1 cellular context compared by ENCODE assay signal in genomic region chr4:83440899-83441298, GRCh38.
TF ChIP-seq lines count a peak whose summit lies in the region.

No MANE protein-coding gene starts in this region.

TF ChIP-seq in HepG2, 621 proteins besides CTCF, POLR2A, EP300 and RAD21:
- peak; percentile 76 for TF ChIP-seq ATF7 (IDR thresholded peaks at IDR 0.05)
- TF ChIP-seq ATF7 (CRISPR knock-in tag; IDR thresholded peaks at IDR 0.05): no peak
- no peak for TF ChIP-seq MAFK (conservative IDR thresholded peaks at IDR 0.05 in 1 of 2, IDR thresholded peaks at IDR 0.05 in 1 of 2; ENCODE audit: low read length in 2 of 2)
